1 cellular context compared by ENCODE assay signal in the genomic region with DNA sequence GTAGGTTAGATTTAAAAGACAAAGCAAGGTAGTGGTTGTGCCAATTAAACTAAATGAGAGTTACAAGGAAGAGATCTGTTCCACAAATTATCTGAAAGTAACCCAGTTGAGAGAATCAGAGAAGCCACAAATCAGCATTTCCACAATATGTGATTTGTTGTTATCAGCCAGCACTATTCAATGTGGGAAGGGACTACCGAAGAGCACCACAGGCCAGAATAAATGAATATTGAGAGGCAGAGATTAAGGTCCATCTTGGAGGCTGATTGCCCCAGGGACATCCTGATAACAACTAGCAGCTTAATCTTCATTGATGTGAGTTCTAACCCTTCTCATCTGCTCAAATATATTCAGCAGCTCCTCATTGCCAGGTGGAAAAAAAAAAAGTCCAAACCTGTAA.
TF ChIP-seq lines count a peak whose summit lies in the region.

No MANE protein-coding gene starts in this region.

TF ChIP-seq in GM23338, 12 proteins besides CTCF, POLR2A, EP300 and RAD21 (continued from another document):
- TF ChIP-seq, protein P1, sequence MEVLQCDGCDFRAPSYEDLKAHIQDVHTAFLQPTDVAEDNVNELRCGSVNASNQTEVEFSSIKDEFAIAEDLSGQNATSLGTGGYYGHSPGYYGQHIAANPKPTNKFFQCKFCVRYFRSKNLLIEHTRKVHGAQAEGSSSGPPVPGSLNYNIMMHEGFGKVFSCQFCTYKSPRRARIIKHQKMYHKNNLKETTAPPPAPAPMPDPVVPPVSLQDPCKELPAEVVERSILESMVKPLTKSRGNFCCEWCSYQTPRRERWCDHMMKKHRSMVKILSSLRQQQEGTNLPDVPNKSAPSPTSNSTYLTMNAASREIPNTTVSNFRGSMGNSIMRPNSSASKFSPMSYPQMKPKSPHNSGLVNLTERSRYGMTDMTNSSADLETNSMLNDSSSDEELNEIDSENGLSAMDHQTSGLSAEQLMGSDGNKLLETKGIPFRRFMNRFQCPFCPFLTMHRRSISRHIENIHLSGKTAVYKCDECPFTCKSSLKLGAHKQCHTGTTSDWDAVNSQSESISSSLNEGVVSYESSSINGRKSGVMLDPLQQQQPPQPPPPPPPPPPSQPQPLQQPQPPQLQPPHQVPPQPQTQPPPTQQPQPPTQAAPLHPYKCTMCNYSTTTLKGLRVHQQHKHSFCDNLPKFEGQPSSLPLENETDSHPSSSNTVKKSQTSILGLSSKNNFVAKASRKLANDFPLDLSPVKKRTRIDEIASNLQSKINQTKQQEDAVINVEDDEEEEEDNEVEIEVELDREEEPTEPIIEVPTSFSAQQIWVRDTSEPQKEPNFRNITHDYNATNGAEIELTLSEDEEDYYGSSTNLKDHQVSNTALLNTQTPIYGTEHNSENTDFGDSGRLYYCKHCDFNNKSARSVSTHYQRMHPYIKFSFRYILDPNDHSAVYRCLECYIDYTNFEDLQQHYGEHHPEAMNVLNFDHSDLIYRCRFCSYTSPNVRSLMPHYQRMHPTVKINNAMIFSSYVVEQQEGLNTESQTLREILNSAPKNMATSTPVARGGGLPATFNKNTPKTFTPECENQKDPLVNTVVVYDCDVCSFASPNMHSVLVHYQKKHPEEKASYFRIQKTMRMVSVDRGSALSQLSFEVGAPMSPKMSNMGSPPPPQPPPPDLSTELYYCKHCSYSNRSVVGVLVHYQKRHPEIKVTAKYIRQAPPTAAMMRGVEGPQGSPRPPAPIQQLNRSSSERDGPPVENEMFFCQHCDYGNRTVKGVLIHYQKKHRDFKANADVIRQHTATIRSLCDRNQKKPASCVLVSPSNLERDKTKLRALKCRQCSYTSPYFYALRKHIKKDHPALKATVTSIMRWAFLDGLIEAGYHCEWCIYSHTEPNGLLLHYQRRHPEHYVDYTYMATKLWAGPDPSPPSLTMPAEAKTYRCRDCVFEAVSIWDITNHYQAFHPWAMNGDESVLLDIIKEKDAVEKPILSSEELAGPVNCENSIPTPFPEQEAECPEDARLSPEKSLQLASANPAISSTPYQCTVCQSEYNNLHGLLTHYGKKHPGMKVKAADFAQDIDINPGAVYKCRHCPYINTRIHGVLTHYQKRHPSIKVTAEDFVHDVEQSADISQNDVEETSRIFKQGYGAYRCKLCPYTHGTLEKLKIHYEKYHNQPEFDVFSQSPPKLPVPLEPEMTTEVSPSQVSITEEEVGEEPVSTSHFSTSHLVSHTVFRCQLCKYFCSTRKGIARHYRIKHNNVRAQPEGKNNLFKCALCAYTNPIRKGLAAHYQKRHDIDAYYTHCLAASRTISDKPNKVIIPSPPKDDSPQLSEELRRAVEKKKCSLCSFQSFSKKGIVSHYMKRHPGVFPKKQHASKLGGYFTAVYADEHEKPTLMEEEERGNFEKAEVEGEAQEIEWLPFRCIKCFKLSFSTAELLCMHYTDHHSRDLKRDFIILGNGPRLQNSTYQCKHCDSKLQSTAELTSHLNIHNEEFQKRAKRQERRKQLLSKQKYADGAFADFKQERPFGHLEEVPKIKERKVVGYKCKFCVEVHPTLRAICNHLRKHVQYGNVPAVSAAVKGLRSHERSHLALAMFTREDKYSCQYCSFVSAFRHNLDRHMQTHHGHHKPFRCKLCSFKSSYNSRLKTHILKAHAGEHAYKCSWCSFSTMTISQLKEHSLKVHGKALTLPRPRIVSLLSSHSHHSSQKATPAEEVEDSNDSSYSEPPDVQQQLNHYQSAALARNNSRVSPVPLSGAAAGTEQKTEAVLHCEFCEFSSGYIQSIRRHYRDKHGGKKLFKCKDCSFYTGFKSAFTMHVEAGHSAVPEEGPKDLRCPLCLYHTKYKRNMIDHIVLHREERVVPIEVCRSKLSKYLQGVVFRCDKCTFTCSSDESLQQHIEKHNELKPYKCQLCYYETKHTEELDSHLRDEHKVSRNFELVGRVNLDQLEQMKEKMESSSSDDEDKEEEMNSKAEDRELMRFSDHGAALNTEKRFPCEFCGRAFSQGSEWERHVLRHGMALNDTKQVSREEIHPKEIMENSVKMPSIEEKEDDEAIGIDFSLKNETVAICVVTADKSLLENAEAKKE (CRISPR knock-in tag; IDR thresholded peaks at IDR 0.05) = no peak
